In the genomic region with DNA sequence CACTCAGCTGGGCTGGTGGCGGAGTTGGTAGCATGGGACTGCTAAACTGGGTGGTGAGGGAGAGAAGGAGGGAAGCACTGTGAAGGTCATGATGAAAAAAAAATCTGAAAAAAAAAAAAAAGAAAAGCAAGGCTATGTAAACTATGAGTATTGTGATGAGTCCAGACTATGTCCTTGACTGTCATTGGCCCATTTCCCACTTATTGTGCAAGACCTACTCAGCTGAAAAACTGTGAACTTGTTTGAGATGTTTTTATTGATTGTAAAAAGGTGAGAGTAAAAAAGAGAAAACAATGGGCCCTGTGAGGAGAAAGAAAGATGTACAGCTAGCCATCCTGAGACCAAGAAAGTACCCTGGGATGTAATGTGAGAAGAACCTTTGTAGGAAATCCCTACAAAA, we compare ENCODE assay signal across 22 cellular contexts.
DNase-seq lines count a peak whose midpoint lies in the region; ATAC-seq, FAIRE-seq and TF ChIP-seq lines count a peak whose summit lies in the region.
"Had no signal": no experiment of that assay in that cellular context is flagged by ENCODE, and none has a peak within 500 bp of the region (broad histone marks: within the 10 kb centered on the region; RNA-seq: fewer than 3 reads in every experiment).

No MANE protein-coding gene starts in this region.

- FAIRE-seq in bronchial epithelial cell (lab: Jason Lieb, UNC) (no peak), GM19239 (lab: Jason Lieb, UNC) (no peak)
- FAIRE-seq: A549, G401.6, GM12892, K562 had no signal

- DNase-seq in M059J (ENCODE audit: low read depth) (peak; percentile 8), bronchial epithelial cell (ENCODE audit: low read depth) (peak; percentile 55), left lobe of liver (ENCODE audit: low spot score) (no peak), renal cortical epithelial cell (ENCODE audit: low read depth) (peak; percentile 18), GM19239 (ENCODE audit: insufficient read length, low spot score) (no peak), HPDE6-E6E7 (ENCODE audit: extremely low spot score) (no peak)
- DNase-seq: GOT3; HCEC 1CT; NCI-H1092 treated with DMSO at 0.1 percent for 48 hours; NCI-H1436 treated with DMSO at 0.1 percent for 48 hours; NCI-H1930; NCI-H226; NCI-H524; NCI-H774; NK-92 treated with Interleukin-12 subunit alpha and Interleukin-12 subunit beta, amount 100 ng/mL, for 24 hours; Peyer's patch; SJCRH30 had no signal

- no peak for TF ChIP-seq CTCF in bronchial epithelial cell (IDR thresholded peaks at IDR 0.05; ENCODE audit: insufficient read depth, low read length, severe bottlenecking)

- ATAC-seq in left lobe of liver (peak; percentile 13), HG02571 (IDR thresholded peaks at IDR 0.05; ENCODE audit: unreplicated experiment) (no peak)
- ATAC-seq: A549, K562 had no signal

- no peaks in the 10 kb centered on the region for H3K36me3 ChIP-seq in bronchial epithelial cell (ENCODE audit: control insufficient read depth, insufficient read depth, low read length)
- H3K36me3 ChIP-seq: Peyer's patch, SJCRH30 had no signal

- H3K27me3 ChIP-seq in bronchial epithelial cell (ENCODE audit: control insufficient read depth, insufficient read depth, low read length), result no peaks in the 10 kb centered on the region
- H3K27me3 ChIP-seq: Peyer's patch, SJCRH30 had no signal

- no peak overlapping the region for H3K4me3 ChIP-seq in bronchial epithelial cell (ENCODE audit: low read depth, low read length)
- H3K4me3 ChIP-seq: A549, K562, Peyer's patch, SJCRH30 had no signal

Comparison
In these comparisons a context has a peak if more than half of its experiments do, and no peak if none do; other contexts are left out.
1. DNase-seq: peak in M059J (single experiment), bronchial epithelial cell (single experiment) and renal cortical epithelial cell (single experiment); none in left lobe of liver (single experiment), GM19239 (single experiment) and HPDE6-E6E7 (single experiment).